Comparison of ENCODE assay signal across 8 cellular contexts in genomic region chr15:64162478-64162868, GRCh38. TPM values are rescaled to one million over a fixed set of nuclear protein-coding genes. Genes with fewer than 3 reads are reported as not detected.
DNase-seq lines count a peak whose midpoint lies in the region; ATAC-seq, FAIRE-seq and TF ChIP-seq lines count a peak whose summit lies in the region.

No MANE protein-coding gene starts in this region.

- no peak for FAIRE-seq in H54 (lab: Jason Lieb, UNC)

- H3K4me3 ChIP-seq in Caco-2 (ENCODE audit: low read depth, low read length) (peak overlapping the region; percentile 74), HAP-1 (peak overlapping the region; percentile 95), Panc1 (ENCODE audit: low read depth in 2 of 2, low read length in 2 of 2) (peak overlapping the region; percentile 84 to 86), esophagus (ENCODE audit: low read depth in 1 of 2, low read length in 2 of 2) (peak overlapping the region; percentile 96 to 97), neural progenitor cell (peak overlapping the region; percentile 77)

- ATAC-seq in Panc1: peak; percentile 69

- peaks cover 38% of the 10 kb centered on the region for H3K36me3 Mint-ChIP-seq in Caco-2 (ENCODE audit: insufficient read depth, unreplicated experiment)
- peaks cover 27% of the 10 kb centered on the region for H3K36me3 Mint-ChIP-seq in neural progenitor cell

- H3K9me3 Mint-ChIP-seq in Caco-2 (ENCODE audit: unreplicated experiment) (no peaks in the 10 kb centered on the region), neural progenitor cell (no peaks in the 10 kb centered on the region)

- H3K27me3 Mint-ChIP-seq in Caco-2 (ENCODE audit: insufficient read depth, unreplicated experiment) (no peaks in the 10 kb centered on the region), neural progenitor cell (ENCODE audit: insufficient read depth, low read depth) (no peaks in the 10 kb centered on the region)

- H3K9me3 ChIP-seq in Caco-2 (no peaks in the 10 kb centered on the region), HAP-1 (no peaks in the 10 kb centered on the region), Panc1 (ENCODE audit: control insufficient read depth, insufficient read depth, low read depth, low read length) (no peaks in the 10 kb centered on the region), esophagus (ENCODE audit: control insufficient read depth in 2 of 2, insufficient read depth in 1 of 2, low read depth in 1 of 2, low read length in 1 of 2) (no peaks in the 10 kb centered on the region), neural progenitor cell (ENCODE audit: low read depth) (no peaks in the 10 kb centered on the region)

- H3K27ac Mint-ChIP-seq in Caco-2 (ENCODE audit: unreplicated experiment) (peak overlapping the region; percentile 73), neural progenitor cell (peak overlapping the region; percentile 43)

- intact Hi-C loops in Caco-2 (cut with micrococcal nuclease; ENCODE audit: unreplicated experiment) (no loop called here), Panc1 (cut with micrococcal nuclease; ENCODE audit: unreplicated experiment) (no loop called here)

- peak overlapping the region; percentile 32 for H2AFZ ChIP-seq in neural progenitor cell (replicated peaks)

- peaks cover 19% of the 10 kb centered on the region for H3F3A ChIP-seq in neural progenitor cell (ENCODE audit: low read depth)

- H3K36me3 ChIP-seq in Caco-2 (ENCODE audit: control insufficient read depth, insufficient read depth, low read length) (no peaks in the 10 kb centered on the region; the same call in 1 of the 2 replicates), HAP-1 (replicated peaks) (peaks cover 49% of the 10 kb centered on the region), Panc1 (ENCODE audit: control insufficient read depth, insufficient read depth, low read length) (peaks cover 18% of the 10 kb centered on the region), esophagus (ENCODE audit: control insufficient read depth in 2 of 2, insufficient read depth in 2 of 2, low read length in 1 of 2) (peaks cover 18 to 25% of the 10 kb centered on the region in 2 donors), neural progenitor cell (no peaks in the 10 kb centered on the region)

- 1% methylated on average over 21 of the region's 21 CpGs for WGBS in esophagus, 2 donors

- H3K27me3 ChIP-seq in Caco-2 (replicated peaks; ENCODE audit: control insufficient read depth, insufficient read depth, low read length) (no peaks in the 10 kb centered on the region), HAP-1 (ENCODE audit: low read depth) (no peaks in the 10 kb centered on the region), Panc1 (ENCODE audit: control insufficient read depth, insufficient read depth, low read length) (no peaks in the 10 kb centered on the region), esophagus (ENCODE audit: control insufficient read depth in 1 of 2, insufficient read depth in 2 of 2, low read length in 2 of 2) (no peaks in the 10 kb centered on the region), neural progenitor cell (no peaks in the 10 kb centered on the region)

- POLR2A ChIA-PET in Caco-2 (lab: Charles Lee): interaction anchor here (1.2 to 1.6 kb wide), 2 partner anchors 9 to 69 kb away, joined by 3 to 5 read pairs; partner anchors contain the start of gene CIAO2A
- POLR2A ChIA-PET in Panc1 (lab: Charles Lee): interaction anchor here (0.7 kb wide), 1 partner anchor 220 kb away, joined by 3 read pairs; no protein-coding TSS in a partner anchor

- TF ChIP-seq POLR2A in H54 (IDR thresholded peaks at IDR 0.05; ENCODE audit: low read depth, low read length): no peak

- H4K20me1 ChIP-seq in neural progenitor cell (ENCODE audit: low read depth): peaks cover 5% of the 10 kb centered on the region

- no TSS peak for BruUV-seq in Caco-2 (replicated peaks; lab: Mats Ljungman, UMichigan)
- BruUV-seq in Panc1 (replicated peaks; lab: Mats Ljungman, UMichigan): no TSS peak

- in situ Hi-C loops in HAP-1 (cut with MboI; ENCODE audit: low sequenced_read_pairs): no loop called here
- in situ Hi-C loops in Panc1 (cut with HindIII; ENCODE audit: low pct_unique_long_range_greater_than_20kb, low sequenced_read_pairs): no loop called here

- no peaks in the 10 kb centered on the region for H3K4me1 Mint-ChIP-seq in Caco-2 (ENCODE audit: low read depth, unreplicated experiment)
- H3K4me1 Mint-ChIP-seq in neural progenitor cell: peaks cover 23% of the 10 kb centered on the region

- no peak for TF ChIP-seq CTCF in Caco-2 (IDR thresholded peaks at IDR 0.05; ENCODE audit: insufficient read depth in 1 of 2, low read depth in 1 of 2, low read length in 1 of 2, severe bottlenecking in 1 of 2, unreplicated experiment in 1 of 2)
- no peak for TF ChIP-seq CTCF in Panc1 (IDR thresholded peaks at IDR 0.05)
- no peak for TF ChIP-seq CTCF in neural progenitor cell (IDR thresholded peaks at IDR 0.05)

- no peak for DNase-seq in Caco-2
- no peak for DNase-seq in HAP-1 (ENCODE audit: low spot score in 2 of 2)
- no peak for DNase-seq in Panc1 (ENCODE audit: low read depth, low spot score)
- DNase-seq in neural progenitor cell (ENCODE audit: low spot score): no peak
- no peak for DNase-seq in activated effector memory CD4-positive, alpha-beta T cell treated with Interleukin-2 at 50 U/mL for 16 hours
- DNase-seq in H54 (ENCODE audit: insufficient read length, low spot score): no peak
- no peak for DNase-seq in hepatic stellate cell (ENCODE audit: low spot score)

- H3K4me3 Mint-ChIP-seq in Caco-2 (ENCODE audit: unreplicated experiment) (peak overlapping the region; percentile 77), neural progenitor cell (peak overlapping the region; percentile 89)

- peak overlapping the region; percentile 96 for H3K4me2 ChIP-seq in neural progenitor cell

- peak overlapping the region; percentile 65 for H3K9ac ChIP-seq in neural progenitor cell

- peaks cover 17% of the 10 kb centered on the region for H3K79me2 ChIP-seq in neural progenitor cell (ENCODE audit: low read depth)

- H3K27ac ChIP-seq in Panc1 (ENCODE audit: low read length): peak overlapping the region; percentile 96
- peak overlapping the region; percentile 92 to 95 for H3K27ac ChIP-seq in esophagus (ENCODE audit: low read depth in 2 of 2, low read length in 1 of 2)
- H3K27ac ChIP-seq in neural progenitor cell: no peak overlapping the region

- CTCF ChIA-PET in Caco-2 (lab: Charles Lee) (interaction anchor here (0.6 to 3.1 kb wide), 4 partner anchors 9 to 271 kb away, joined by 4 to 19 read pairs (median 12); no protein-coding TSS in a partner anchor), Panc1 (lab: Charles Lee) (no interaction called here)

- H3K4me1 ChIP-seq in Caco-2 (peaks cover 4% of the 10 kb centered on the region; the same call in 1 of the 2 replicates), HAP-1 (peaks cover 20% of the 10 kb centered on the region), Panc1 (ENCODE audit: control insufficient read depth, insufficient read depth, low read length) (peaks cover 8% of the 10 kb centered on the region; the same call in 1 of the 2 replicates), esophagus (ENCODE audit: control insufficient read depth in 2 of 2, insufficient read depth in 2 of 2, low read length in 1 of 2) (peaks cover 4 to 5% of the 10 kb centered on the region in 2 donors), neural progenitor cell (peaks cover 15% of the 10 kb centered on the region)

RNA-seq across cellular contexts. Expression of gene PPIB, which starts 0.3 kb away (rescaled TPM):
- total RNA-seq in Caco-2 (2022) (458 and 504 TPM in 2 replicates), Panc1 (2021; ENCODE audit: unreplicated experiment) (407 TPM), neural progenitor cell (ENCODE audit: low replicate concordance) (109 and 137 TPM in 2 replicates)
- 702 TPM for polyA plus RNA-seq in Panc1 (2012; ENCODE audit: insufficient read length)
- polyA plus RNA-seq in esophagus: 100 to 1,000 TPM; 392 to 441 TPM

RNA-seq across cellular contexts. Expression of gene SNX22, which starts 10.9 kb away (rescaled TPM):
- total RNA-seq in Caco-2 (2022): 0.91 and 1.2 TPM in 2 replicates
- 2.3 TPM for total RNA-seq in Panc1 (2021; ENCODE audit: unreplicated experiment)
- 2.8 TPM for polyA plus RNA-seq in Panc1 (2012; ENCODE audit: insufficient read length)
- 1 to 10 TPM in 1 of 2 donors, under 1 TPM in 1; 0.72 to 1.1 TPM for polyA plus RNA-seq in esophagus
- total RNA-seq in neural progenitor cell (ENCODE audit: low replicate concordance): 4.0 and 6.4 TPM in 2 replicates
